Comparison of ENCODE assay signal across 1 cellular context in genomic region chr1:167905182-167905581, GRCh38.
TF ChIP-seq lines count a peak whose summit lies in the region.

No MANE protein-coding gene starts in this region.

TF ChIP-seq in IMR-90, 13 proteins besides CTCF, POLR2A, EP300 and RAD21 (continued from another document):
- no peak for TF ChIP-seq USF2 (IDR thresholded peaks at IDR 0.05; ENCODE audit: low read depth, low read length)
